17 cellular contexts compared by ENCODE assay signal in the genomic region with DNA sequence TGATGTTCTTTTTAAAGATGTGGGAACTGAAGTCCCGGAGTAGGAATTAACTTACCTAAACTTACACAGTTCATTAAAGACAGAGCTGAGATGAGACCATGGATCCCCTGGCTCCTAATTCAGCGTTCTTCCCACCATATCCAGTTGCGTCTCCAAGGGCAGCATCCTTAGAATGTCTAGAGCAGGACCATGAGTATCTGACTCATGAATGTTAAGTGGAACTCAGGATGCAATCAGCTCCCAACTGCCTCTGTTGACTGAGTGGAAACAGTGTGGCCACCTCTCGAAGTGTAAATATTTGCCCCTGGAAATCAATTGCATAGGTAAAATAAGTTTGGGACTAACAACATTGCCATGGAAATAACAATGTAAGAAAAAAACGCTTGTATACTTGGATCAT. TPM values are rescaled to one million over a fixed set of nuclear protein-coding genes. Genes with fewer than 3 reads are reported as not detected.
DNase-seq lines count a peak whose midpoint lies in the region; ATAC-seq, FAIRE-seq and TF ChIP-seq lines count a peak whose summit lies in the region.
"Had no signal": no experiment of that assay in that cellular context is flagged by ENCODE, and none has a peak within 500 bp of the region (broad histone marks: within the 10 kb centered on the region; RNA-seq: fewer than 3 reads in every experiment).

No MANE protein-coding gene starts in this region.

- no peak for TF ChIP-seq CTCF in fibroblast of mammary gland (conservative IDR thresholded peaks at IDR 0.05; ENCODE audit: control insufficient read depth, insufficient read depth, low read depth, low read length)

- in situ Hi-C loops in HAP-1 (cut with MboI; ENCODE audit: low sequenced_read_pairs): no loop called here

- H3K4me1 ChIP-seq in HAP-1: no peaks in the 10 kb centered on the region

- FAIRE-seq in urothelium cell line (lab: Jason Lieb, UNC): peak; percentile 50
- FAIRE-seq: G401.6, H1 had no signal

- H3K4me3 ChIP-seq in fibroblast of mammary gland (ENCODE audit: control insufficient read depth, low read depth, low read length) (no peak overlapping the region), HAP-1 (no peak overlapping the region)

- H3K27me3 ChIP-seq in HAP-1 (ENCODE audit: low read depth): no peaks in the 10 kb centered on the region; the same call in none of the 2 replicates

- DNase-seq in NCI-H510A (lab: John Stamatoyannopoulos, UW) (peak; percentile 7), NCI-H510A treated with DMSO at 0.1 percent for 48 hours (lab: John Stamatoyannopoulos, UW) (no peak), RPMI7951 (ENCODE audit: low read depth) (peak; percentile 6), fibroblast of mammary gland (ENCODE audit: low read depth) (peak; percentile 25), urothelium cell line (ENCODE audit: low spot score) (peak; percentile 26), HAP-1 (ENCODE audit: low spot score in 2 of 2) (no peak)
- DNase-seq: COR-L47, DMS153, NCI-H1417, NCI-H2107, SIG-M5 had no signal

- no peaks in the 10 kb centered on the region for H3K36me3 ChIP-seq in HAP-1 (replicated peaks)

- ATAC-seq in esophagus mucosa (no peak), GM19397 (IDR thresholded peaks at IDR 0.05; ENCODE audit: unreplicated experiment) (no peak)

- no peaks in the 10 kb centered on the region for H3K9me3 ChIP-seq in HAP-1

RNA-seq across cellular contexts. Expression of gene SNTN, which starts 2.5 kb away (rescaled TPM):
- total RNA-seq in RPMI7951 (2014; rRNA removed; shearing (Covaris generic)): not detected in 2 replicates
- not detected for total RNA-seq in esophagus mucosa
- total RNA-seq: A172, H1, LHCN-M2 had no signal

Comparison
In these comparisons a context has a peak if more than half of its experiments do, and no peak if none do; other contexts are left out.
1. DNase-seq: peak in NCI-H510A (single experiment), RPMI7951 (single experiment), fibroblast of mammary gland (single experiment) and urothelium cell line (single experiment); none in NCI-H510A treated with DMSO at 0.1 percent for 48 hours (single experiment) and HAP-1 (0 of 2).